1 cellular context compared by ENCODE assay signal in the genomic region with DNA sequence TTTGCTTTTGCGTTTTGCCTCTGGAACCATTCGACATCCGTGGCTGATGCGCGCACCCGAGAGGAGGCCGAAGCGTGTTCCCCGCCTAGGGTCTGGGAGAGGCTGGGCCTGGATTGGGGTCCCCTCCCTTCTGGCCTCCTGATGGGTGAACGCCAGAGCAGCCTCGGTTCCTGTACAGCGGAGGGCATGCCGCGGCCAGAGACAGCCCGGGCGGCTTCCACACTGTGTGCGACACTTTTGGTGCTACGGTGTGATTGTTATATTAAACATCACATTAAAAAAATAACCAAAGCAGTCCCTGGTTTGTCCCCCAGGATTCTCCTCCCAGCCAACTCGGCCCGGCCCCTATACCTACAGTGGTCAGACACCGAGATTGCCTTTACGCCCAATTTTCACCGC.
TF ChIP-seq lines count a peak whose summit lies in the region.

No MANE protein-coding gene starts in this region.

TF ChIP-seq in WTC11, 78 proteins besides CTCF, POLR2A, EP300 and RAD21 (continued from another document):
- TF ChIP-seq AFF4 (CRISPR knock-in tag; IDR thresholded peaks at IDR 0.05; ENCODE audit: borderline replicate concordance) (no peak), HMGA2 (CRISPR knock-in tag; IDR thresholded peaks at IDR 0.05) (no peak), ZBTB21 (CRISPR knock-in tag; IDR thresholded peaks at IDR 0.05; ENCODE audit: borderline replicate concordance) (no peak), USF1 (CRISPR knock-in tag; IDR thresholded peaks at IDR 0.05) (no peak), MAX (CRISPR knock-in tag; IDR thresholded peaks at IDR 0.05) (no peak), ZNF317 (CRISPR knock-in tag; IDR thresholded peaks at IDR 0.05; ENCODE audit: borderline replicate concordance, low read depth) (no peak), OVOL2 (CRISPR knock-in tag; IDR thresholded peaks at IDR 0.05; ENCODE audit: borderline replicate concordance) (no peak)
- TF ChIP-seq, protein P1, sequence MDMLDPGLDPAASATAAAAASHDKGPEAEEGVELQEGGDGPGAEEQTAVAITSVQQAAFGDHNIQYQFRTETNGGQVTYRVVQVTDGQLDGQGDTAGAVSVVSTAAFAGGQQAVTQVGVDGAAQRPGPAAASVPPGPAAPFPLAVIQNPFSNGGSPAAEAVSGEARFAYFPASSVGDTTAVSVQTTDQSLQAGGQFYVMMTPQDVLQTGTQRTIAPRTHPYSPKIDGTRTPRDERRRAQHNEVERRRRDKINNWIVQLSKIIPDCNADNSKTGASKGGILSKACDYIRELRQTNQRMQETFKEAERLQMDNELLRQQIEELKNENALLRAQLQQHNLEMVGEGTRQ (CRISPR knock-in tag; IDR thresholded peaks at IDR 0.05), result no peak
